20 cellular contexts compared by ENCODE assay signal in the genomic region with DNA sequence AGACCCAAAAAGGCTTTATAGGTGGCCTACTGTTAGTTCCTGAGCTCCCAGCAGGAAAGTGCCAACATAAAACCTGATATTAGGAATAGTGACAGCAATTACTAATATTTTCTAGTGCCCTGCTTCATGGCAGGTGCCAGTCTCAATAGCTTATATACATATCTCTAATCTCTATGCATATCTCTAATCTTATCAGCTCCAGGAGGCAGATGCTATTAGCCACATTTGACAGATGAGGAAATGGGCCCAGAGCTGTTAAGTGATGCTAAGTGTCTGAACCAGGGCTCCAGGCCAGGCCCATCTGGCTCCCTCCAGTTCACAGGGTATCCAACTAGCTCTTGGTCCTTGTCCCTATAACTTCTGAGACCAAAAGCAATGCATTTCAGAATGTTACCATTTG.
DNase-seq lines count a peak whose midpoint lies in the region; ATAC-seq and TF ChIP-seq lines count a peak whose summit lies in the region.
"Had no signal": no experiment of that assay in that cellular context is flagged by ENCODE, and none has a peak within 500 bp of the region (broad histone marks: within the 10 kb centered on the region; RNA-seq: fewer than 3 reads in every experiment).

No MANE protein-coding gene starts in this region.

- no peaks in the 10 kb centered on the region for H3F3A ChIP-seq in PC-3 (ENCODE audit: low read length, unreplicated experiment)

- POLR2A ChIA-PET in PC-3 (lab: Charles Lee; ENCODE audit: unreplicated experiment): interaction anchor here (0.7 kb wide), 1 partner anchor 67 kb away, joined by 3 read pairs; no protein-coding TSS in a partner anchor
- POLR2A ChIA-PET in HEK293T (lab: Yijun Ruan, JAX): no interaction called here

- no peak overlapping the region for H3K4me3 ChIP-seq in PC-3 (ENCODE audit: low read length)
- no peak overlapping the region for H3K4me3 ChIP-seq in esophagus (ENCODE audit: low read depth in 1 of 2, low read length in 2 of 2)
- H3K4me3 ChIP-seq in coronary artery: no peak overlapping the region
- H3K4me3 ChIP-seq: BLaER1, GM23338 had no signal

- in situ Hi-C loops in GM13976 (cut with MboI; ENCODE audit: low sequenced_read_pairs, unreplicated experiment): loop anchor here (10.0 kb wide), 1 partner anchor 303 kb away; a partner anchor contains a TSS

- H3K27ac ChIP-seq in PC-3 (ENCODE audit: low read length) (peak overlapping the region; percentile 48), esophagus (ENCODE audit: low read depth in 2 of 2, low read length in 1 of 2) (peak overlapping the region; percentile 44 to 80), coronary artery (no peak overlapping the region)
- H3K27ac ChIP-seq: BLaER1, C4-2B had no signal

- H3K36me3 ChIP-seq in PC-3 (ENCODE audit: low read depth, low read length) (no peaks in the 10 kb centered on the region), esophagus (ENCODE audit: control insufficient read depth in 2 of 2, insufficient read depth in 2 of 2, low read length in 1 of 2) (no peaks in the 10 kb centered on the region)
- H3K36me3 ChIP-seq: BLaER1 had no signal

- H3K4me2 ChIP-seq in PC-3 (ENCODE audit: low read length): no peak overlapping the region
- H3K4me2 ChIP-seq: BLaER1, GM23338 had no signal

- no peak for TF ChIP-seq CTCF in PC-3 (conservative IDR thresholded peaks at IDR 0.05; ENCODE audit: low read depth, low read length)
- no peak for TF ChIP-seq CTCF in coronary artery (IDR thresholded peaks at IDR 0.05)
- no peak for TF ChIP-seq CTCF in GM13976 (IDR thresholded peaks at IDR 0.05; ENCODE audit: borderline replicate concordance, control extremely low read depth, extremely low read depth, insufficient read depth, missing control alignments)

- no peaks in the 10 kb centered on the region for H3K9me2 ChIP-seq in PC-3 (replicated peaks; ENCODE audit: low read length)

- DNase-seq in NCI-H146 (lab: John Stamatoyannopoulos, UW) (peak; percentile 53), NCI-H146 treated with DMSO at 0.1 percent for 48 hours (lab: John Stamatoyannopoulos, UW; ENCODE audit: unreplicated experiment) (peak; percentile 39), PC-3 (no peak), coronary artery (ENCODE audit: low spot score) (no peak), GM13976 (ENCODE audit: low spot score) (no peak), HEK293T (ENCODE audit: extremely low spot score) (no peak)
- DNase-seq: Caco-2; CD4-positive, CD25-positive, alpha-beta regulatory T cell; CD8-positive, alpha-beta T cell; DMS53; DMS79 treated with DMSO at 0.1 percent for 48 hours; GF-D8; H9; HFFc6 had no signal

- H3K4me1 ChIP-seq in PC-3 (ENCODE audit: insufficient read depth, low read length): peaks cover 52% of the 10 kb centered on the region
- peaks cover 1 to 24% of the 10 kb centered on the region in 2 donors for H3K4me1 ChIP-seq in esophagus (ENCODE audit: control insufficient read depth in 2 of 2, insufficient read depth in 2 of 2, low read length in 1 of 2)

- no peaks in the 10 kb centered on the region for H3K9me3 ChIP-seq in PC-3 (ENCODE audit: low read length)
- no peaks in the 10 kb centered on the region for H3K9me3 ChIP-seq in esophagus (ENCODE audit: control insufficient read depth in 2 of 2, insufficient read depth in 1 of 2, low read depth in 1 of 2, low read length in 1 of 2)
- H3K9me3 ChIP-seq: BLaER1, Caco-2 had no signal

- no peaks in the 10 kb centered on the region for H3K79me2 ChIP-seq in PC-3 (ENCODE audit: low read length)

- CTCF ChIA-PET in PC-3 (lab: Charles Lee) (no interaction called here), HEK293T (lab: Yijun Ruan, JAX) (interaction anchor here (0.7 kb wide), 1 partner anchor 14 kb away, joined by 4 read pairs; no protein-coding TSS in a partner anchor)

- BruUV-seq in PC-3 (replicated peaks; lab: Mats Ljungman, UMichigan): no TSS peak

- H3K27me3 ChIP-seq in PC-3 (ENCODE audit: low read length): no peaks in the 10 kb centered on the region
- H3K27me3 ChIP-seq in esophagus (ENCODE audit: control insufficient read depth in 1 of 2, insufficient read depth in 2 of 2, low read length in 2 of 2): no peaks in the 10 kb centered on the region
- H3K27me3 ChIP-seq: BLaER1 had no signal

- H4K20me1 ChIP-seq in PC-3 (ENCODE audit: low read length): no peaks in the 10 kb centered on the region
- H4K20me1 ChIP-seq: BLaER1 had no signal

- intact Hi-C loops in PC-3 (cut with micrococcal nuclease): loop anchor here (1.0 kb wide), 1 partner anchor 24 kb away; no protein-coding TSS in a partner anchor

- no peak overlapping the region for H3K9ac ChIP-seq in PC-3 (ENCODE audit: low read length)
- H3K9ac ChIP-seq: BLaER1 had no signal

- no peak for ATAC-seq in PC-3
- ATAC-seq in GM21367 (IDR thresholded peaks at IDR 0.05; ENCODE audit: unreplicated experiment): no peak
- ATAC-seq: CD8-positive, alpha-beta T cell; GM23338; HCT116 had no signal

- no peak overlapping the region for H2AFZ ChIP-seq in PC-3 (ENCODE audit: low read length)
- H2AFZ ChIP-seq: GM23338 had no signal

TF ChIP-seq in HEK293T, 16 proteins besides CTCF, POLR2A, EP300 and RAD21:
- TF ChIP-seq FOXA1 (IDR thresholded peaks at IDR 0.05) (no peak), FOXK2 (IDR thresholded peaks at IDR 0.05) (no peak), SP1 (IDR thresholded peaks at IDR 0.05) (no peak), CTBP1 (IDR thresholded peaks at IDR 0.05; ENCODE audit: borderline replicate concordance) (no peak), HDGF (IDR thresholded peaks at IDR 0.05; ENCODE audit: borderline replicate concordance) (no peak), FOXM1 (IDR thresholded peaks at IDR 0.05; ENCODE audit: borderline replicate concordance) (no peak), ARNT (IDR thresholded peaks at IDR 0.05) (no peak)
- TF ChIP-seq, protein P1, sequence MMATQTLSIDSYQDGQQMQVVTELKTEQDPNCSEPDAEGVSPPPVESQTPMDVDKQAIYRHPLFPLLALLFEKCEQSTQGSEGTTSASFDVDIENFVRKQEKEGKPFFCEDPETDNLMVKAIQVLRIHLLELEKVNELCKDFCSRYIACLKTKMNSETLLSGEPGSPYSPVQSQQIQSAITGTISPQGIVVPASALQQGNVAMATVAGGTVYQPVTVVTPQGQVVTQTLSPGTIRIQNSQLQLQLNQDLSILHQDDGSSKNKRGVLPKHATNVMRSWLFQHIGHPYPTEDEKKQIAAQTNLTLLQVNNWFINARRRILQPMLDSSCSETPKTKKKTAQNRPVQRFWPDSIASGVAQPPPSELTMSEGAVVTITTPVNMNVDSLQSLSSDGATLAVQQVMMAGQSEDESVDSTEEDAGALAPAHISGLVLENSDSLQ (IDR thresholded peaks at IDR 0.05): no peak
TF ChIP-seq in HEK293T: peak in this region for 0.

Comparison
In these comparisons a context has a peak if more than half of its experiments do, and no peak if none do; other contexts are left out.
1. DNase-seq: peak in NCI-H146 (single experiment) and NCI-H146 treated with DMSO at 0.1 percent for 48 hours (single experiment); none in PC-3 (single experiment), coronary artery (single experiment), GM13976 (single experiment) and HEK293T (single experiment).
2. H3K27ac ChIP-seq: peak in PC-3 (single experiment) and esophagus (2 of 2); none in coronary artery (0 of 2).